8 cellular contexts compared by ENCODE assay signal in the genomic region with DNA sequence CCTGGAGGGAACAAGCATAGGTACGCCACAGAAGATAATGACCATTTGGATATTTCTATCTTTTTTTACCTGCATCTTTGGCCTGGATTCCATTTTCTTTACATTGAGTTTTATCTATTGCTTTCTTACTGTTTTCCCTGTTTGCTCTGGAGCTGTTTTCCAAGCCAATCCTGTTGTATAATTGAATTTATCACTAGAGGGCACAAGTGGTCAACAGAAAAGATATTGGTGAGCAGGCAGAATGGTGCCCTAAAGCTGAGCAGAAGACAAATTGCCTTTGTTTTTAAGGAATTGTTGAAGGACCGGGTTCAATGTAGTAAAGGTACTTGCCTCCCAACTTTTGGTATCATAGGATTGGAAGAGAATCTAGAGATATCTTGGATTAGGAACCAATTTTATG.
DNase-seq lines count a peak whose midpoint lies in the region; ATAC-seq, FAIRE-seq and TF ChIP-seq lines count a peak whose summit lies in the region.

No MANE protein-coding gene starts in this region.

- no peak overlapping the region for H3K4me3 Mint-ChIP-seq in endodermal cell

- H3K27ac ChIP-seq in cardiac muscle cell (peak overlapping the region; percentile 57), endodermal cell (ENCODE audit: low read depth, low read length) (no peak overlapping the region), pancreas (no peak overlapping the region)

- ATAC-seq in Right ventricle myocardium superior (ENCODE audit: poor library complexity) (no peak), pancreas (peak in 3 of 4 donors; percentile 75 to 77 (median 76))

- H3K4me3 ChIP-seq in cardiac muscle cell = no peak overlapping the region
- no peak overlapping the region for H3K4me3 ChIP-seq in endodermal cell (ENCODE audit: low read length)
- no peak overlapping the region for H3K4me3 ChIP-seq in pancreas

- no peaks in the 10 kb centered on the region for H3K9me3 ChIP-seq in cardiac muscle cell (ENCODE audit: low read depth)
- H3K9me3 ChIP-seq in endodermal cell (ENCODE audit: control insufficient read depth, low read length) = no peaks in the 10 kb centered on the region
- no peaks in the 10 kb centered on the region for H3K9me3 ChIP-seq in pancreas

- peak; percentile 68 for FAIRE-seq in pancreas (lab: Jason Lieb, UNC)

- no peaks in the 10 kb centered on the region for H3K9me3 Mint-ChIP-seq in endodermal cell

- no peak overlapping the region for H3K27ac Mint-ChIP-seq in endodermal cell

- H3K27me3 ChIP-seq in cardiac muscle cell (no peaks in the 10 kb centered on the region), endodermal cell (ENCODE audit: control insufficient read depth, insufficient read depth, low read length, poor library complexity, severe bottlenecking) (no peaks in the 10 kb centered on the region), pancreas (no peaks in the 10 kb centered on the region)

- peaks cover 15% of the 10 kb centered on the region for H3K4me1 ChIP-seq in cardiac muscle cell (ENCODE audit: low read depth)
- H3K4me1 ChIP-seq in endodermal cell (ENCODE audit: control insufficient read depth, insufficient read depth, low read length) = no peaks in the 10 kb centered on the region
- H3K4me1 ChIP-seq in pancreas = peaks cover 0 to 6% (median 0%) of the 10 kb centered on the region in 3 donors

- peaks cover 10% of the 10 kb centered on the region for H3K4me1 Mint-ChIP-seq in endodermal cell

- H3K36me3 ChIP-seq in cardiac muscle cell (peaks cover 75% of the 10 kb centered on the region), endodermal cell (ENCODE audit: control insufficient read depth, insufficient read depth, low read length) (peaks cover 13% of the 10 kb centered on the region), pancreas (no peaks in the 10 kb centered on the region)

- H3K27me3 Mint-ChIP-seq in endodermal cell (ENCODE audit: insufficient read depth) = no peaks in the 10 kb centered on the region

- TF ChIP-seq CTCF in cardiac muscle cell (IDR thresholded peaks at IDR 0.05; ENCODE audit: low read depth, low read length) = peak; percentile 38
- peak; percentile 76 for TF ChIP-seq CTCF in endodermal cell (conservative IDR thresholded peaks at IDR 0.05)
- TF ChIP-seq CTCF in pancreas (IDR thresholded peaks at IDR 0.05) = peak in 1 of 4 donors; percentile 37

- DNase-seq in cardiac muscle cell (ENCODE audit: low read depth in 1 of 2, low spot score in 1 of 2) = peak in 1 of 2 donors; percentile 68
- no peak for DNase-seq in Right ventricle myocardium superior
- DNase-seq in NCI-H460 (ENCODE audit: extremely low read depth, low read depth) = peak; percentile 45
- no peak for DNase-seq in endodermal cell
- no peak for DNase-seq in pancreas
- DNase-seq in activated gamma-delta T cell treated with Interleukin-2 at 50 U/mL for 16 hours = no peak
- no peak for DNase-seq in NCI-H1048 (lab: John Stamatoyannopoulos, UW)
- DNase-seq in UCSD-AML1 (lab: John Stamatoyannopoulos, UW; ENCODE audit: unreplicated experiment) = no peak

- WGBS in endodermal cell (ENCODE audit: insufficient coverage in 1 of 2, insufficient read length in 1 of 2), 2 experiments = 56 to 58% methylated on average over 2 of the region's 2 CpGs
- WGBS in pancreas, 2 donors = 45 to 53% methylated on average over 2 of the region's 2 CpGs

- H3K9ac ChIP-seq in endodermal cell (ENCODE audit: extremely low read depth, low read length, poor library complexity, severe bottlenecking) = no peak overlapping the region

- H3K36me3 Mint-ChIP-seq in endodermal cell (ENCODE audit: low read depth) = no peaks in the 10 kb centered on the region

- intact Hi-C loops in Right ventricle myocardium superior (cut with DNase I) (no loop called here), pancreas (cut with DNase I) (no loop called here)
